In the genomic region with DNA sequence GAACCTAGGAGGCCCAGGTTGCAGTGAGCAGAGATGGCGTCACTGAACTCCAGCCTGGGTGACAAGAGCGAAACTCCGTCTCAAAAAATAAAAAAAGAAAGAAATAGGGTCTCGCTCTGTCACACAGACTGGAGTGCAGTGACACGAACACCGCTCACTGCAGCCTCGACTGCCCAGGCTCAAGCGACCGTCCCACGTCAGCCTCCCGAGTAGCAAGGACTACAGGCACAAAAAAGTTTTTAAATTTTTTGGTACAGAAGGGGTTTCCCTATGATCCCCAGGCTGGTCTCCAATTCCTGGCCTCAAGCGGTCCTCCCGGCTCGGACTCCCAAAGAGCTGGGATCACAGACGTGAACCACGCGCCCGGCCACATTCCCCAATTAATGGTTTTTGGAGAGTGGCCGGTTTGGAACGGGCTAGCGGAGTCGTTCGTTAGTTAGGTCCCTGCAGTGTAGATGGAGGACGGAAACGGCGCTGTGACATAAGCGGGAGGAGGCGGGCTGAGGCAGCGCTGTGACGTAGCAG, we compare ENCODE assay signal across 1 cellular context.
TF ChIP-seq lines count a peak whose summit lies in the region.

No MANE protein-coding gene starts in this region.

TF ChIP-seq in K562, 482 proteins besides CTCF, POLR2A, EP300 and RAD21 (continued from another document and continues in another):
- no peak for TF ChIP-seq BRF1 (IDR thresholded peaks at IDR 0.05; ENCODE audit: borderline replicate concordance, extremely low read depth, insufficient read length)
- TF ChIP-seq TEAD1 (CRISPR knock-in tag; IDR thresholded peaks at IDR 0.05) = peak in 1 of 2 experiments; percentile 41; a peak in 1 of 4 replicates
- TF ChIP-seq ZNF696 (CRISPR knock-in tag; conservative IDR thresholded peaks at IDR 0.05) = no peak
- TF ChIP-seq HNRNPUL1 (IDR thresholded peaks at IDR 0.05; ENCODE audit: low read length) = no peak
- TF ChIP-seq RBM17 (IDR thresholded peaks at IDR 0.05; ENCODE audit: borderline replicate concordance, low read depth, low read length) = no peak
- TF ChIP-seq ATF6 (CRISPR knock-in tag; IDR thresholded peaks at IDR 0.05) = no peak
- TF ChIP-seq, protein P1, sequence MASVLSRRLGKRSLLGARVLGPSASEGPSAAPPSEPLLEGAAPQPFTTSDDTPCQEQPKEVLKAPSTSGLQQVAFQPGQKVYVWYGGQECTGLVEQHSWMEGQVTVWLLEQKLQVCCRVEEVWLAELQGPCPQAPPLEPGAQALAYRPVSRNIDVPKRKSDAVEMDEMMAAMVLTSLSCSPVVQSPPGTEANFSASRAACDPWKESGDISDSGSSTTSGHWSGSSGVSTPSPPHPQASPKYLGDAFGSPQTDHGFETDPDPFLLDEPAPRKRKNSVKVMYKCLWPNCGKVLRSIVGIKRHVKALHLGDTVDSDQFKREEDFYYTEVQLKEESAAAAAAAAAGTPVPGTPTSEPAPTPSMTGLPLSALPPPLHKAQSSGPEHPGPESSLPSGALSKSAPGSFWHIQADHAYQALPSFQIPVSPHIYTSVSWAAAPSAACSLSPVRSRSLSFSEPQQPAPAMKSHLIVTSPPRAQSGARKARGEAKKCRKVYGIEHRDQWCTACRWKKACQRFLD (CRISPR knock-in tag; IDR thresholded peaks at IDR 0.05) = no peak
- no peak for TF ChIP-seq MED1 (CRISPR knock-in tag; IDR thresholded peaks at IDR 0.05; ENCODE audit: borderline replicate concordance)
- no peak for TF ChIP-seq ZNF609 (CRISPR knock-in tag; IDR thresholded peaks at IDR 0.05; ENCODE audit: borderline replicate concordance)
- no peak for TF ChIP-seq BHLHE40 (IDR thresholded peaks at IDR 0.05; ENCODE audit: low read length)
- TF ChIP-seq ZNF217 (CRISPR knock-in tag; IDR thresholded peaks at IDR 0.05) = no peak
- TF ChIP-seq CBFA2T2 (conservative IDR thresholded peaks at IDR 0.05) = no peak
- no peak; the same call in 1 of the 2 replicates for TF ChIP-seq CBX5 (IDR thresholded peaks at IDR 0.05; ENCODE audit: borderline replicate concordance, low read depth)
- no peak for TF ChIP-seq ZNF583 (CRISPR knock-in tag; IDR thresholded peaks at IDR 0.05)
- TF ChIP-seq CCAR2 (IDR thresholded peaks at IDR 0.05; ENCODE audit: low read depth, low read length) = no peak
- TF ChIP-seq PTBP1 (IDR thresholded peaks at IDR 0.05; ENCODE audit: low read depth, low read length) = no peak
- TF ChIP-seq SIN3A (IDR thresholded peaks at IDR 0.05; ENCODE audit: borderline replicate concordance in 2 of 2, control insufficient read depth in 1 of 2, low read depth in 2 of 2, low read length in 2 of 2) = no peak
- no peak for TF ChIP-seq ZBTB8A (IDR thresholded peaks at IDR 0.05; ENCODE audit: partially characterized antibody)
- TF ChIP-seq ZNF184 (CRISPR knock-in tag; IDR thresholded peaks at IDR 0.05) = no peak
- TF ChIP-seq MYBL2 (IDR thresholded peaks at IDR 0.05; ENCODE audit: low read depth) = no peak
- TF ChIP-seq MYBL2 (CRISPR knock-in tag; IDR thresholded peaks at IDR 0.05; ENCODE audit: borderline replicate concordance) = no peak
- TF ChIP-seq, protein P2, sequence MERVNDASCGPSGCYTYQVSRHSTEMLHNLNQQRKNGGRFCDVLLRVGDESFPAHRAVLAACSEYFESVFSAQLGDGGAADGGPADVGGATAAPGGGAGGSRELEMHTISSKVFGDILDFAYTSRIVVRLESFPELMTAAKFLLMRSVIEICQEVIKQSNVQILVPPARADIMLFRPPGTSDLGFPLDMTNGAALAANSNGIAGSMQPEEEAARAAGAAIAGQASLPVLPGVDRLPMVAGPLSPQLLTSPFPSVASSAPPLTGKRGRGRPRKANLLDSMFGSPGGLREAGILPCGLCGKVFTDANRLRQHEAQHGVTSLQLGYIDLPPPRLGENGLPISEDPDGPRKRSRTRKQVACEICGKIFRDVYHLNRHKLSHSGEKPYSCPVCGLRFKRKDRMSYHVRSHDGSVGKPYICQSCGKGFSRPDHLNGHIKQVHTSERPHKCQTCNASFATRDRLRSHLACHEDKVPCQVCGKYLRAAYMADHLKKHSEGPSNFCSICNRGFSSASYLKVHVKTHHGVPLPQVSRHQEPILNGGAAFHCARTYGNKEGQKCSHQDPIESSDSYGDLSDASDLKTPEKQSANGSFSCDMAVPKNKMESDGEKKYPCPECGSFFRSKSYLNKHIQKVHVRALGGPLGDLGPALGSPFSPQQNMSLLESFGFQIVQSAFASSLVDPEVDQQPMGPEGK (CRISPR knock-in tag; IDR thresholded peaks at IDR 0.05; ENCODE audit: borderline replicate concordance) = no peak
- TF ChIP-seq, protein P3, sequence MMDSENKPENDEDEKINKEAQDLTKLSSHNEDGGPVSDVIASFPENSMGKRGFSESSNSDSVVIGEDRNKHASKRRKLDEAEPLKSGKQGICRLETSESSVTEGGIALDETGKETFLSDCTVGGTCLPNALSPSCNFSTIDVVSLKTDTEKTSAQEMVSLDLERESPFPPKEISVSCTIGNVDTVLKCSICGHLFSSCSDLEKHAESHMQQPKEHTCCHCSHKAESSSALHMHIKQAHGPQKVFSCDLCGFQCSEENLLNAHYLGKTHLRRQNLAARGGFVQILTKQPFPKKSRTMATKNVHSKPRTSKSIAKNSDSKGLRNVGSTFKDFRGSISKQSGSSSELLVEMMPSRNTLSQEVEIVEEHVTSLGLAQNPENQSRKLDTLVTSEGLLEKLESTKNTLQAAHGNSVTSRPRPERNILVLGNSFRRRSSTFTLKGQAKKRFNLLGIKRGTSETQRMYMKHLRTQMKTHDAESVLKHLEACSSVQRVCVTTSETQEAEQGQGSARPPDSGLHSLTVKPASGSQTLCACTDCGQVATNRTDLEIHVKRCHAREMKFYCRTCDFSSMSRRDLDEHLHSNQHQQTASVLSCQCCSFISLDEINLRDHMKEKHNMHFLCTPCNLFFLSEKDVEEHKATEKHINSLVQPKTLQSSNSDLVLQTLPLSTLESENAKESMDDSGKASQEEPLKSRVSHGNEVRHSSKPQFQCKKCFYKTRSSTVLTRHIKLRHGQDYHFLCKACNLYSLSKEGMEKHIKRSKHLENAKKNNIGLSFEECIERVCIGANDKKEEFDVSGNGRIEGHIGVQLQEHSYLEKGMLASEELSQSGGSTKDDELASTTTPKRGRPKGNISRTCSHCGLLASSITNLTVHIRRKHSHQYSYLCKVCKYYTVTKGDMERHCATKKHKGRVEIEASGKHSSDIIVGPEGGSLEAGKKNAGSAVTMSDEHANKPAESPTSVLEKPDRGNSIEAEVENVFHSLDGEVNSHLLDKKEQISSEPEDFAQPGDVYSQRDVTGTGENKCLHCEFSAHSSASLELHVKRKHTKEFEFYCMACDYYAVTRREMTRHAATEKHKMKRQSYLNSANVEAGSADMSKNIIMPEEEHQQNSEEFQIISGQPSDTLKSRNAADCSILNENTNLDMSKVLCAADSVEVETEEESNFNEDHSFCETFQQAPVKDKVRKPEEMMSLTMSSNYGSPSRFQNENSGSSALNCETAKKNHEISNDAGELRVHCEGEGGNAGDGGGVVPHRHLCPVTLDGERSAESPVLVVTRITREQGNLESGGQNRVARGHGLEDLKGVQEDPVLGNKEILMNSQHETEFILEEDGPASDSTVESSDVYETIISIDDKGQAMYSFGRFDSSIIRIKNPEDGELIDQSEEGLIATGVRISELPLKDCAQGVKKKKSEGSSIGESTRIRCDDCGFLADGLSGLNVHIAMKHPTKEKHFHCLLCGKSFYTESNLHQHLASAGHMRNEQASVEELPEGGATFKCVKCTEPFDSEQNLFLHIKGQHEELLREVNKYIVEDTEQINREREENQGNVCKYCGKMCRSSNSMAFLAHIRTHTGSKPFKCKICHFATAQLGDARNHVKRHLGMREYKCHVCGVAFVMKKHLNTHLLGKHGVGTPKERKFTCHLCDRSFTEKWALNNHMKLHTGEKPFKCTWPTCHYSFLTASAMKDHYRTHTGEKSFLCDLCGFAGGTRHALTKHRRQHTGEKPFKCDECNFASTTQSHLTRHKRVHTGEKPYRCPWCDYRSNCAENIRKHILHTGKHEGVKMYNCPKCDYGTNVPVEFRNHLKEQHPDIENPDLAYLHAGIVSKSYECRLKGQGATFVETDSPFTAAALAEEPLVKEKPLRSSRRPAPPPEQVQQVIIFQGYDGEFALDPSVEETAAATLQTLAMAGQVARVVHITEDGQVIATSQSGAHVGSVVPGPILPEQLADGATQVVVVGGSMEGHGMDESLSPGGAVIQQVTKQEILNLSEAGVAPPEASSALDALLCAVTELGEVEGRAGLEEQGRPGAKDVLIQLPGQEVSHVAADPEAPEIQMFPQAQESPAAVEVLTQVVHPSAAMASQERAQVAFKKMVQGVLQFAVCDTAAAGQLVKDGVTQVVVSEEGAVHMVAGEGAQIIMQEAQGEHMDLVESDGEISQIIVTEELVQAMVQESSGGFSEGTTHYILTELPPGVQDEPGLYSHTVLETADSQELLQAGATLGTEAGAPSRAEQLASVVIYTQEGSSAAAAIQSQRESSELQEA (IDR thresholded peaks at IDR 0.05; ENCODE audit: low read depth) = no peak
- peak; percentile 56; the same call in 1 of the 2 replicates for TF ChIP-seq ZNF41 (CRISPR knock-in tag; conservative IDR thresholded peaks at IDR 0.05)
- TF ChIP-seq HCFC1 (IDR thresholded peaks at IDR 0.05; ENCODE audit: low read depth, low read length) = no peak
- no peak for TF ChIP-seq ZNF695 (CRISPR knock-in tag; IDR thresholded peaks at IDR 0.05)
- no peak for TF ChIP-seq CBX2 (IDR thresholded peaks at IDR 0.05; ENCODE audit: insufficient read depth, low read length, poor library complexity, severe bottlenecking)
- no peak for TF ChIP-seq RBM14 (IDR thresholded peaks at IDR 0.05; ENCODE audit: borderline replicate concordance, insufficient read depth, low read depth, low read length)
- no peak for TF ChIP-seq ZNF253 (CRISPR knock-in tag; conservative IDR thresholded peaks at IDR 0.05)
- TF ChIP-seq SLC30A9 (CRISPR knock-in tag; IDR thresholded peaks at IDR 0.05) = no peak
- TF ChIP-seq, protein P4, sequence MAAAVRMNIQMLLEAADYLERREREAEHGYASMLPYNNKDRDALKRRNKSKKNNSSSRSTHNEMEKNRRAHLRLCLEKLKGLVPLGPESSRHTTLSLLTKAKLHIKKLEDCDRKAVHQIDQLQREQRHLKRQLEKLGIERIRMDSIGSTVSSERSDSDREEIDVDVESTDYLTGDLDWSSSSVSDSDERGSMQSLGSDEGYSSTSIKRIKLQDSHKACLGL (CRISPR knock-in tag; IDR thresholded peaks at IDR 0.05; ENCODE audit: borderline replicate concordance, poor library complexity, severe bottlenecking) = no peak
- TF ChIP-seq LCOR (CRISPR knock-in tag; IDR thresholded peaks at IDR 0.05) = no peak
- TF ChIP-seq HOXB6 (CRISPR knock-in tag; IDR thresholded peaks at IDR 0.05; ENCODE audit: borderline replicate concordance) = no peak
- TF ChIP-seq ZNF134 (CRISPR knock-in tag; conservative IDR thresholded peaks at IDR 0.05) = no peak
- no peak for TF ChIP-seq NUFIP1 (IDR thresholded peaks at IDR 0.05; ENCODE audit: partially characterized antibody)
- no peak for TF ChIP-seq HNRNPK (IDR thresholded peaks at IDR 0.05; ENCODE audit: low read depth, low read length, poor library complexity, severe bottlenecking)
- TF ChIP-seq NONO (IDR thresholded peaks at IDR 0.05; ENCODE audit: low read depth in 2 of 2, low read length in 1 of 2) = no peak
- no peak; the same call in 1 of the 2 replicates for TF ChIP-seq TRIM28 (IDR thresholded peaks at IDR 0.05)
- no peak for TF ChIP-seq RBM25 (IDR thresholded peaks at IDR 0.05; ENCODE audit: low read depth, low read length, severe bottlenecking)
- TF ChIP-seq KDM4B (IDR thresholded peaks at IDR 0.05; ENCODE audit: borderline replicate concordance in 2 of 2, low read depth in 1 of 2) = no peak
- TF ChIP-seq BRD9 (IDR thresholded peaks at IDR 0.05; ENCODE audit: low read depth, partially characterized antibody) = peak; percentile 65
- no peak for TF ChIP-seq ZNF699 (CRISPR knock-in tag; IDR thresholded peaks at IDR 0.05; ENCODE audit: insufficient replicate concordance)
- TF ChIP-seq RHOXF2B (CRISPR knock-in tag; conservative IDR thresholded peaks at IDR 0.05) = no peak
- peak in 1 of 2 experiments; percentile 38; a peak in 1 of 4 replicates for TF ChIP-seq FOXA3 (CRISPR knock-in tag; conservative IDR thresholded peaks at IDR 0.05 in 1 of 2, IDR thresholded peaks at IDR 0.05 in 1 of 2)
- no peak; a peak in 1 of 4 replicates for TF ChIP-seq SRF (CRISPR knock-in tag; IDR thresholded peaks at IDR 0.05)
- TF ChIP-seq PHB2 (IDR thresholded peaks at IDR 0.05; ENCODE audit: low read depth) = no peak
